8 cellular contexts compared by ENCODE assay signal in genomic region chr7:149196151-149196704, GRCh38. TPM values are rescaled to one million over a fixed set of nuclear protein-coding genes. Genes with fewer than 3 reads are reported as not detected.
A peak's percentile ranks its signal among the peaks of the same experiment; 100 is the strongest.
DNase-seq lines count a peak whose midpoint lies in the region; ATAC-seq and TF ChIP-seq lines count a peak whose summit lies in the region.

No MANE protein-coding gene starts in this region.

- TF ChIP-seq RAD21 in Ishikawa (IDR thresholded peaks at IDR 0.05; ENCODE audit: low read depth): no peak

- intact Hi-C loops in left ventricle myocardium inferior (cut with micrococcal nuclease): no loop called here
- intact Hi-C loops in left ventricle myocardium superior (cut with micrococcal nuclease): no loop called here

- peaks cover 29% of the 10 kb centered on the region for H3K4me1 ChIP-seq in left ventricle myocardium inferior

- no peak for DNase-seq in left ventricle myocardium inferior
- DNase-seq in left ventricle myocardium superior: no peak
- peak; percentile 20 for DNase-seq in activated naive CD8-positive, alpha-beta T cell treated with anti-CD3 and anti-CD28 coated beads, Interleukin-2, amount 50 U/mL, for 24 hours
- peak; percentile 13 for DNase-seq in kidney tubule cell (ENCODE audit: low spot score)
- peak; percentile 22 for DNase-seq in stimulated activated naive CD8-positive, alpha-beta T cell treated with anti-CD3 and anti-CD28 coated beads, Interleukin-15, Interleukin-2, amounts not matched to agents 100 U/mL and 50 U/mL, for 24 hours
- no peak for DNase-seq in MV-4-11 (lab: John Stamatoyannopoulos, UW)

- H3K27me3 ChIP-seq in left ventricle myocardium inferior (ENCODE audit: low read depth): no peaks in the 10 kb centered on the region

- ATAC-seq in left ventricle myocardium superior (no peak), GM18520 (IDR thresholded peaks at IDR 0.05; ENCODE audit: unreplicated experiment) (no peak)
- no peak for ATAC-seq in activated naive CD8-positive, alpha-beta T cell treated with anti-CD3 and anti-CD28 coated beads, Interleukin-2, amount 50 U/mL, for 24 hours
- ATAC-seq in stimulated activated naive CD8-positive, alpha-beta T cell treated with anti-CD3 and anti-CD28 coated beads, Interleukin-15, Interleukin-2, amounts not matched to agents 100 U/mL and 50 U/mL, for 24 hours: no peak

- H3K36me3 ChIP-seq in left ventricle myocardium inferior: peaks cover 31% of the 10 kb centered on the region

- TF ChIP-seq EP300 in Ishikawa (IDR thresholded peaks at IDR 0.05; ENCODE audit: borderline replicate concordance): no peak

- H3K9me3 ChIP-seq in left ventricle myocardium inferior (replicated peaks): no peaks in the 10 kb centered on the region

- peaks cover 41% of the 10 kb centered on the region for H3K4me1 Mint-ChIP-seq in activated naive CD8-positive, alpha-beta T cell treated with anti-CD3 and anti-CD28 coated beads, Interleukin-2, amount 50 U/mL, for 24 hours

- peak overlapping the region; percentile 92 for H3K4me3 ChIP-seq in left ventricle myocardium inferior

- no peaks in the 10 kb centered on the region for H3K9me3 Mint-ChIP-seq in activated naive CD8-positive, alpha-beta T cell treated with anti-CD3 and anti-CD28 coated beads, Interleukin-2, amount 50 U/mL, for 24 hours

- no peak for TF ChIP-seq CTCF in left ventricle myocardium inferior (IDR thresholded peaks at IDR 0.05; ENCODE audit: borderline replicate concordance)

- peaks cover 39% of the 10 kb centered on the region for H3K36me3 Mint-ChIP-seq in activated naive CD8-positive, alpha-beta T cell treated with anti-CD3 and anti-CD28 coated beads, Interleukin-2, amount 50 U/mL, for 24 hours (ENCODE audit: low read depth)

- peak overlapping the region; percentile 94 for H3K4me3 Mint-ChIP-seq in activated naive CD8-positive, alpha-beta T cell treated with anti-CD3 and anti-CD28 coated beads, Interleukin-2, amount 50 U/mL, for 24 hours

- peak overlapping the region; percentile 97 for H3K27ac ChIP-seq in left ventricle myocardium inferior (replicated peaks)

- no peaks in the 10 kb centered on the region for H3K27me3 Mint-ChIP-seq in activated naive CD8-positive, alpha-beta T cell treated with anti-CD3 and anti-CD28 coated beads, Interleukin-2, amount 50 U/mL, for 24 hours

- peak overlapping the region; percentile 95 for H3K27ac Mint-ChIP-seq in activated naive CD8-positive, alpha-beta T cell treated with anti-CD3 and anti-CD28 coated beads, Interleukin-2, amount 50 U/mL, for 24 hours

TF ChIP-seq in Ishikawa, 13 proteins besides CTCF, POLR2A, EP300 and RAD21:
- TF ChIP-seq CREB1 (IDR thresholded peaks at IDR 0.05; ENCODE audit: low read depth) (no peak), YY1 (IDR thresholded peaks at IDR 0.05; ENCODE audit: low read depth) (0 out of 2 replicates have a peak, but pooled peaks have one; percentile 7), ZBTB7A (IDR thresholded peaks at IDR 0.05; ENCODE audit: low read depth) (no peak), TAF1 (IDR thresholded peaks at IDR 0.05; ENCODE audit: low read depth) (no peak), TEAD4 (IDR thresholded peaks at IDR 0.05) (no peak), NFIC (IDR thresholded peaks at IDR 0.05) (no peak), EGR1 (IDR thresholded peaks at IDR 0.05) (no peak), FOXM1 (IDR thresholded peaks at IDR 0.05; ENCODE audit: borderline replicate concordance, low read depth) (no peak)
- TF ChIP-seq, protein P1, sequence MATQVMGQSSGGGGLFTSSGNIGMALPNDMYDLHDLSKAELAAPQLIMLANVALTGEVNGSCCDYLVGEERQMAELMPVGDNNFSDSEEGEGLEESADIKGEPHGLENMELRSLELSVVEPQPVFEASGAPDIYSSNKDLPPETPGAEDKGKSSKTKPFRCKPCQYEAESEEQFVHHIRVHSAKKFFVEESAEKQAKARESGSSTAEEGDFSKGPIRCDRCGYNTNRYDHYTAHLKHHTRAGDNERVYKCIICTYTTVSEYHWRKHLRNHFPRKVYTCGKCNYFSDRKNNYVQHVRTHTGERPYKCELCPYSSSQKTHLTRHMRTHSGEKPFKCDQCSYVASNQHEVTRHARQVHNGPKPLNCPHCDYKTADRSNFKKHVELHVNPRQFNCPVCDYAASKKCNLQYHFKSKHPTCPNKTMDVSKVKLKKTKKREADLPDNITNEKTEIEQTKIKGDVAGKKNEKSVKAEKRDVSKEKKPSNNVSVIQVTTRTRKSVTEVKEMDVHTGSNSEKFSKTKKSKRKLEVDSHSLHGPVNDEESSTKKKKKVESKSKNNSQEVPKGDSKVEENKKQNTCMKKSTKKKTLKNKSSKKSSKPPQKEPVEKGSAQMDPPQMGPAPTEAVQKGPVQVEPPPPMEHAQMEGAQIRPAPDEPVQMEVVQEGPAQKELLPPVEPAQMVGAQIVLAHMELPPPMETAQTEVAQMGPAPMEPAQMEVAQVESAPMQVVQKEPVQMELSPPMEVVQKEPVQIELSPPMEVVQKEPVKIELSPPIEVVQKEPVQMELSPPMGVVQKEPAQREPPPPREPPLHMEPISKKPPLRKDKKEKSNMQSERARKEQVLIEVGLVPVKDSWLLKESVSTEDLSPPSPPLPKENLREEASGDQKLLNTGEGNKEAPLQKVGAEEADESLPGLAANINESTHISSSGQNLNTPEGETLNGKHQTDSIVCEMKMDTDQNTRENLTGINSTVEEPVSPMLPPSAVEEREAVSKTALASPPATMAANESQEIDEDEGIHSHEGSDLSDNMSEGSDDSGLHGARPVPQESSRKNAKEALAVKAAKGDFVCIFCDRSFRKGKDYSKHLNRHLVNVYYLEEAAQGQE (IDR thresholded peaks at IDR 0.05; ENCODE audit: low read depth): no peak
- TF ChIP-seq, protein P2, sequence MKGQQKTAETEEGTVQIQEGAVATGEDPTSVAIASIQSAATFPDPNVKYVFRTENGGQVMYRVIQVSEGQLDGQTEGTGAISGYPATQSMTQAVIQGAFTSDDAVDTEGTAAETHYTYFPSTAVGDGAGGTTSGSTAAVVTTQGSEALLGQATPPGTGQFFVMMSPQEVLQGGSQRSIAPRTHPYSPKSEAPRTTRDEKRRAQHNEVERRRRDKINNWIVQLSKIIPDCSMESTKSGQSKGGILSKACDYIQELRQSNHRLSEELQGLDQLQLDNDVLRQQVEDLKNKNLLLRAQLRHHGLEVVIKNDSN (IDR thresholded peaks at IDR 0.05): no peak
- TF ChIP-seq, protein P3, sequence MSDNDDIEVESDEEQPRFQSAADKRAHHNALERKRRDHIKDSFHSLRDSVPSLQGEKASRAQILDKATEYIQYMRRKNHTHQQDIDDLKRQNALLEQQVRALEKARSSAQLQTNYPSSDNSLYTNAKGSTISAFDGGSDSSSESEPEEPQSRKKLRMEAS (IDR thresholded peaks at IDR 0.05): peak; percentile 49

RNA-seq across cellular contexts. Expression of gene ZNF282, which starts 0.9 kb away (rescaled TPM):
- total RNA-seq in left ventricle myocardium inferior (15.0 TPM), left ventricle myocardium superior (14.5 TPM)

RNA-seq across cellular contexts. Expression of gene ZNF212, which starts 43.2 kb away (rescaled TPM):
- total RNA-seq in left ventricle myocardium inferior (5.4 TPM), left ventricle myocardium superior (5.2 TPM)

RNA-seq across cellular contexts. Expression of gene ZNF398, which starts 49.0 kb away (rescaled TPM):
- total RNA-seq in left ventricle myocardium inferior (7.1 TPM), left ventricle myocardium superior (6.6 TPM)

Comparison
In these comparisons a context has a peak if more than half of its experiments do, and no peak if none do; other contexts are left out.
1. DNase-seq: peak in activated naive CD8-positive, alpha-beta T cell treated with anti-CD3 and anti-CD28 coated beads, Interleukin-2, amount 50 U/mL, for 24 hours (single experiment), kidney tubule cell (single experiment) and stimulated activated naive CD8-positive, alpha-beta T cell treated with anti-CD3 and anti-CD28 coated beads, Interleukin-15, Interleukin-2, amounts not matched to agents 100 U/mL and 50 U/mL, for 24 hours (single experiment); none in left ventricle myocardium inferior (single experiment), left ventricle myocardium superior (single experiment) and MV-4-11 (single experiment).